In the genomic region with DNA sequence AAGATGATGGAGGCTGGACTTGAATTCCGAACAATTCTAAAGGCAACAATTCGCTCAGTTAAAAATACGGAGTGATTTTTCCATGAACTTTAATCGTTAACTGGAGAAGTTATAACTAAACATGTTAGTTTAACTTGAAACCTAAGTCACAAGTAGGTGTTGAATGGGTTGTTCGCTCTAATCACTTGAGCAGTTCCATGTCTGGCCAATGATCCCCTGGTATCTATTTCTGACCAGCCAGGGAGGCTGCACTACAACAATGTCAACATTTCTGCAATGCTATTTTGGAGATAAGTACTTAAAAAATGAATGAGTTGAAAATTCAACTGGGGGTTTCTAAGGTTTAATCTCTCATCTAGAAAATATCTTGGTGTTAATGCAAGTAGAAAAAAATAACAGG, we compare ENCODE assay signal across 25 cellular contexts.
"Had no signal": no experiment of that assay in that cellular context is flagged by ENCODE, and none has a peak within 500 bp of the region (broad histone marks: within the 10 kb centered on the region; RNA-seq: fewer than 3 reads in every experiment).

No MANE protein-coding gene starts in this region.

- DNase-seq: colonic mucosa; cortex of kidney; dermis blood vessel endothelial cell; dorsolateral prefrontal cortex; effector CD4-positive, alpha-beta T cell; effector CD8-positive, alpha-beta T cell; effector memory CD4-positive, alpha-beta T cell; effector memory CD8-positive, alpha-beta T cell; endodermal cell; erythroblast; esophagus squamous epithelium; foreskin fibroblast; foreskin keratinocyte; foreskin melanocyte; gastrocnemius medialis; glutamatergic neuron; head of caudate nucleus; heart left ventricle; heart right ventricle had no signal

- H3K36me3 ChIP-seq: colonic mucosa, esophagus muscularis mucosa, esophagus squamous epithelium, gastrocnemius medialis, gastroesophageal sphincter, heart left ventricle, heart right ventricle had no signal

- H3K4me1 ChIP-seq: colonic mucosa, esophagus squamous epithelium, foreskin keratinocyte, gastroesophageal sphincter had no signal

- H3K27ac ChIP-seq: colonic mucosa, coronary artery, dorsolateral prefrontal cortex, epithelial cell of prostate, esophagus muscularis mucosa, esophagus squamous epithelium, foreskin keratinocyte, gastrocnemius medialis, gastroesophageal sphincter, heart left ventricle, heart right ventricle had no signal

- H3K27me3 ChIP-seq: colonic mucosa, dorsolateral prefrontal cortex, esophagus muscularis mucosa, esophagus squamous epithelium, foreskin keratinocyte, gastrocnemius medialis, gastroesophageal sphincter, heart left ventricle, heart right ventricle had no signal

- ATAC-seq: effector memory CD8-positive, alpha-beta T cell; esophagus mucosa; foreskin keratinocyte; gastrocnemius medialis; gastroesophageal sphincter had no signal

- H3K4me3 Mint-ChIP-seq: dendritic cell treated with granulocyte-macrophage colony-stimulating factor and Interleukin-4, amounts not matched to agents 40 ng/mL and 50 ng/mL, for 4 days; effector memory CD8-positive, alpha-beta T cell; endodermal cell had no signal

- H3K27ac Mint-ChIP-seq: dendritic cell treated with granulocyte-macrophage colony-stimulating factor and Interleukin-4, amounts not matched to agents 40 ng/mL and 50 ng/mL, for 4 days; endodermal cell had no signal

- H3K4me3 ChIP-seq: colonic mucosa, coronary artery, dorsolateral prefrontal cortex, esophagus muscularis mucosa, esophagus squamous epithelium, gastrocnemius medialis, gastroesophageal sphincter, heart left ventricle, heart right ventricle had no signal

- H3K27me3 Mint-ChIP-seq: dendritic cell treated with granulocyte-macrophage colony-stimulating factor and Interleukin-4, amounts not matched to agents 40 ng/mL and 50 ng/mL, for 4 days; effector memory CD8-positive, alpha-beta T cell had no signal

- H3K9me3 Mint-ChIP-seq: dendritic cell treated with granulocyte-macrophage colony-stimulating factor and Interleukin-4, amounts not matched to agents 40 ng/mL and 50 ng/mL, for 4 days; effector memory CD8-positive, alpha-beta T cell; endodermal cell had no signal

- H3K9me3 ChIP-seq: colonic mucosa, esophagus muscularis mucosa, esophagus squamous epithelium, gastrocnemius medialis, gastroesophageal sphincter, heart left ventricle, heart right ventricle had no signal
